Comparison of ENCODE assay signal across 10 cellular contexts in genomic region chr6:159988983-159989454, GRCh38. TPM values are rescaled to one million over a fixed set of nuclear protein-coding genes. Genes with fewer than 3 reads are reported as not detected.
DNase-seq lines count a peak whose midpoint lies in the region; ATAC-seq, FAIRE-seq and TF ChIP-seq lines count a peak whose summit lies in the region.
"Had no signal": no experiment of that assay in that cellular context is flagged by ENCODE, and none has a peak within 500 bp of the region (broad histone marks: within the 10 kb centered on the region; RNA-seq: fewer than 3 reads in every experiment).

No MANE protein-coding gene starts in this region.

- 65% methylated on average over 7 of the region's 7 CpGs for WGBS in suprapubic skin
- 60 to 75% methylated on average over 6 to 7 of the region's 7 CpGs for WGBS in testis, 2 donors

- peaks cover 28% of the 10 kb centered on the region for H3K36me3 Mint-ChIP-seq in activated CD4-positive, alpha-beta T cell treated with anti-CD3 and anti-CD28 coated beads, Interleukin-2, amount 10 ng/mL, durations not matched to agents 24 days and 14 days (ENCODE audit: low read depth)
- H3K36me3 Mint-ChIP-seq in activated CD4-positive, alpha-beta T cell treated with anti-CD3 and anti-CD28 coated beads, Interleukin-2, amount 10 ng/mL, durations not matched to agents 7 days and 5 days (ENCODE audit: low read depth) = peaks cover 36% of the 10 kb centered on the region

- H3K27me3 ChIP-seq in suprapubic skin (no peaks in the 10 kb centered on the region), testis (no peaks in the 10 kb centered on the region)

- TF ChIP-seq CTCF in fibroblast of the aortic adventitia (IDR thresholded peaks at IDR 0.05; ENCODE audit: insufficient read depth, low read length) = no peak
- TF ChIP-seq CTCF in suprapubic skin (IDR thresholded peaks at IDR 0.05) = no peak
- no peak for TF ChIP-seq CTCF in testis (IDR thresholded peaks at IDR 0.05)
- no peak for TF ChIP-seq CTCF in D721Med (IDR thresholded peaks at IDR 0.05; ENCODE audit: insufficient read depth, missing control alignments)

- POLR2A ChIA-PET in activated CD4-positive, alpha-beta T cell treated with anti-CD3 and anti-CD28 coated beads, Interleukin-2, amount 10 ng/mL, durations not matched to agents 7 days and 5 days (lab: Charles Lee) = no interaction called here

- H3K4me1 Mint-ChIP-seq in activated CD4-positive, alpha-beta T cell treated with anti-CD3 and anti-CD28 coated beads, Interleukin-2, amount 10 ng/mL, durations not matched to agents 24 days and 14 days = peaks cover 52% of the 10 kb centered on the region
- peaks cover 42% of the 10 kb centered on the region for H3K4me1 Mint-ChIP-seq in activated CD4-positive, alpha-beta T cell treated with anti-CD3 and anti-CD28 coated beads, Interleukin-2, amount 10 ng/mL, durations not matched to agents 7 days and 5 days

- H3K36me3 ChIP-seq in suprapubic skin = peaks cover 5% of the 10 kb centered on the region
- H3K36me3 ChIP-seq in testis (ENCODE audit: low read depth, missing control alignments) = no peaks in the 10 kb centered on the region

- TF ChIP-seq EP300 in suprapubic skin (IDR thresholded peaks at IDR 0.05) = no peak

- intact Hi-C loops in activated CD4-positive, alpha-beta T cell treated with anti-CD3 and anti-CD28 coated beads, Interleukin-2, amount 10 ng/mL, durations not matched to agents 24 days and 14 days (cut with micrococcal nuclease) = loop anchor here (1.0 kb wide), 1 partner anchor 8 kb away; no protein-coding TSS in a partner anchor
- intact Hi-C loops in testis (cut with DNase I; ENCODE audit: low total_unique reads) = no loop called here

- H3K4me3 Mint-ChIP-seq in activated CD4-positive, alpha-beta T cell treated with anti-CD3 and anti-CD28 coated beads, Interleukin-2, amount 10 ng/mL, durations not matched to agents 24 days and 14 days = no peak overlapping the region
- H3K4me3 Mint-ChIP-seq in activated CD4-positive, alpha-beta T cell treated with anti-CD3 and anti-CD28 coated beads, Interleukin-2, amount 10 ng/mL, durations not matched to agents 7 days and 5 days = no peak overlapping the region
- H3K4me3 Mint-ChIP-seq: B cell had no signal

- TF ChIP-seq POLR2A in suprapubic skin (IDR thresholded peaks at IDR 0.05) (no peak), testis (IDR thresholded peaks at IDR 0.05) (no peak)

- no peak for ATAC-seq in GM19328 (IDR thresholded peaks at IDR 0.05; ENCODE audit: unreplicated experiment)

- H3K9me3 Mint-ChIP-seq in activated CD4-positive, alpha-beta T cell treated with anti-CD3 and anti-CD28 coated beads, Interleukin-2, amount 10 ng/mL, durations not matched to agents 24 days and 14 days = peaks cover 4% of the 10 kb centered on the region
- peaks cover 9% of the 10 kb centered on the region for H3K9me3 Mint-ChIP-seq in activated CD4-positive, alpha-beta T cell treated with anti-CD3 and anti-CD28 coated beads, Interleukin-2, amount 10 ng/mL, durations not matched to agents 7 days and 5 days

- peak overlapping the region; percentile 56 for H3K27ac Mint-ChIP-seq in activated CD4-positive, alpha-beta T cell treated with anti-CD3 and anti-CD28 coated beads, Interleukin-2, amount 10 ng/mL, durations not matched to agents 24 days and 14 days
- no peak overlapping the region for H3K27ac Mint-ChIP-seq in activated CD4-positive, alpha-beta T cell treated with anti-CD3 and anti-CD28 coated beads, Interleukin-2, amount 10 ng/mL, durations not matched to agents 7 days and 5 days
- H3K27ac Mint-ChIP-seq: B cell had no signal

- H3K4me3 ChIP-seq in fibroblast of the aortic adventitia (ENCODE audit: low read depth, low read length) = no peak overlapping the region
- H3K4me3 ChIP-seq in suprapubic skin = no peak overlapping the region
- no peak overlapping the region for H3K4me3 ChIP-seq in testis

- H3K27me3 Mint-ChIP-seq in activated CD4-positive, alpha-beta T cell treated with anti-CD3 and anti-CD28 coated beads, Interleukin-2, amount 10 ng/mL, durations not matched to agents 24 days and 14 days = no peaks in the 10 kb centered on the region
- H3K27me3 Mint-ChIP-seq in activated CD4-positive, alpha-beta T cell treated with anti-CD3 and anti-CD28 coated beads, Interleukin-2, amount 10 ng/mL, durations not matched to agents 7 days and 5 days = no peaks in the 10 kb centered on the region
- H3K27me3 Mint-ChIP-seq: B cell had no signal

- peak; percentile 59 for DNase-seq in activated CD4-positive, alpha-beta T cell treated with anti-CD3 and anti-CD28 coated beads, Interleukin-2, amount 10 ng/mL, durations not matched to agents 24 days and 14 days
- DNase-seq in activated CD4-positive, alpha-beta T cell treated with anti-CD3 and anti-CD28 coated beads, Interleukin-2, amount 10 ng/mL, durations not matched to agents 7 days and 5 days = no peak
- DNase-seq in SKM-1 treated with dmso at 0.1 percent for 144 hours (lab: John Stamatoyannopoulos, UW; ENCODE audit: unreplicated experiment) (peak; percentile 67), fibroblast of the aortic adventitia (ENCODE audit: low read depth) (peak; percentile 55), suprapubic skin (ENCODE audit: low spot score in 2 of 2) (no peak), testis (no peak), D721Med (ENCODE audit: insufficient read length, low spot score) (no peak)

- H3K27ac ChIP-seq in suprapubic skin = peak overlapping the region; percentile 40
- peak overlapping the region in 1 of 2 donors; percentile 13 for H3K27ac ChIP-seq in testis

- H3K9me3 ChIP-seq in suprapubic skin (no peaks in the 10 kb centered on the region), testis (no peaks in the 10 kb centered on the region)

- FAIRE-seq in D721Med (lab: Jason Lieb, UNC) = no peak
- FAIRE-seq: endometrium had no signal

- H3K4me1 ChIP-seq in suprapubic skin = peaks cover 49% of the 10 kb centered on the region
- H3K4me1 ChIP-seq in testis = peaks cover 12% of the 10 kb centered on the region

- CTCF ChIA-PET in activated CD4-positive, alpha-beta T cell treated with anti-CD3 and anti-CD28 coated beads, Interleukin-2, amount 10 ng/mL, durations not matched to agents 7 days and 5 days (lab: Charles Lee) = no interaction called here

RNA-seq across cellular contexts. Expression of gene IGF2R, which starts 20.1 kb away (rescaled TPM):
- 75.1 and 77.9 TPM in 2 replicates for total RNA-seq in activated CD4-positive, alpha-beta T cell treated with anti-CD3 and anti-CD28 coated beads, Interleukin-2, amount 10 ng/mL, durations not matched to agents 24 days and 14 days
- total RNA-seq in activated CD4-positive, alpha-beta T cell treated with anti-CD3 and anti-CD28 coated beads, Interleukin-2, amount 10 ng/mL, durations not matched to agents 7 days and 5 days = 10 to 100 TPM; 62.8 to 65.0 TPM
- total RNA-seq in fibroblast of the aortic adventitia (ENCODE audit: low replicate concordance) = 112 and 133 TPM in 2 replicates
- total RNA-seq in suprapubic skin = 100 to 1,000 TPM in 1 of 4 donors, 10 to 100 TPM in 3; 58.2 to 137 (median 90.6) TPM
- 100 to 1,000 TPM in 1 of 2 donors, 10 to 100 TPM in 1; 84.6 to 109 TPM for total RNA-seq in testis
- 47.3 TPM for polyA plus RNA-seq in testis (ENCODE audit: insufficient read depth, low read depth, low replicate concordance)

Comparison
In these comparisons a context has a peak if more than half of its experiments do, and no peak if none do; other contexts are left out.
1. DNase-seq: peak in activated CD4-positive, alpha-beta T cell treated with anti-CD3 and anti-CD28 coated beads, Interleukin-2, amount 10 ng/mL, durations not matched to agents 24 days and 14 days (single experiment), SKM-1 treated with dmso at 0.1 percent for 144 hours (single experiment) and fibroblast of the aortic adventitia (single experiment); none in activated CD4-positive, alpha-beta T cell treated with anti-CD3 and anti-CD28 coated beads, Interleukin-2, amount 10 ng/mL, durations not matched to agents 7 days and 5 days (single experiment), suprapubic skin (0 of 2), testis (single experiment) and D721Med (single experiment).